ENCODE assay signal across 6 cellular contexts in the genomic region with DNA sequence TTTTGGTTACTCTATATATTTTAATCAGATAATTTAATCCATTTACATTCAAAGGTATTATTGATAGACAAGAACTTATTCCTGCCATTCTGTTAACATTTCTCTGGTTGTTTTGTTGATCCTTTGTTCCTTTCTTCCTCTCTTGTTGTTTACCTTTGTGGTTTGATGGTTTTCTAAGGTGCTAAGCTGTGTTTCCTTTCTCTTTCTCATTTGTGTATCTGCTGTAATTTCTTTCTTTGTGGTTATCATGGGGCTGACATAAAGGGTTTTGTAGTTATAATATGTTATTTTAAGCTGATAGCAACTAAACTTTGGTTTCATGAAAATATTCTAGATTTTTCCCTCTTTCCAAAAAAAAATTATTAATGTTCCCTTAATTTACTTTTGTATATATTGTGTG.
"Had no signal": no experiment of that assay in that cellular context is flagged by ENCODE, and none has a peak within 500 bp of the region (broad histone marks: within the 10 kb centered on the region; RNA-seq: fewer than 3 reads in every experiment).

No MANE protein-coding gene starts in this region.

- H3K4me1 Mint-ChIP-seq: GM23338 had no signal

- H2AFZ ChIP-seq: GM23338 had no signal

- ATAC-seq: GM23338 had no signal

- H3K27ac Mint-ChIP-seq: GM23338, H9 had no signal

- H3K4me3 ChIP-seq: GM23338 had no signal

- DNase-seq: H9, HCEC 1CT, IMR-90, Kasumi-1, KBM-7 had no signal

- H3K4me3 Mint-ChIP-seq: GM23338, H9 had no signal

- H3K4me2 ChIP-seq: GM23338 had no signal
